9 cellular contexts compared by ENCODE assay signal in the genomic region with DNA sequence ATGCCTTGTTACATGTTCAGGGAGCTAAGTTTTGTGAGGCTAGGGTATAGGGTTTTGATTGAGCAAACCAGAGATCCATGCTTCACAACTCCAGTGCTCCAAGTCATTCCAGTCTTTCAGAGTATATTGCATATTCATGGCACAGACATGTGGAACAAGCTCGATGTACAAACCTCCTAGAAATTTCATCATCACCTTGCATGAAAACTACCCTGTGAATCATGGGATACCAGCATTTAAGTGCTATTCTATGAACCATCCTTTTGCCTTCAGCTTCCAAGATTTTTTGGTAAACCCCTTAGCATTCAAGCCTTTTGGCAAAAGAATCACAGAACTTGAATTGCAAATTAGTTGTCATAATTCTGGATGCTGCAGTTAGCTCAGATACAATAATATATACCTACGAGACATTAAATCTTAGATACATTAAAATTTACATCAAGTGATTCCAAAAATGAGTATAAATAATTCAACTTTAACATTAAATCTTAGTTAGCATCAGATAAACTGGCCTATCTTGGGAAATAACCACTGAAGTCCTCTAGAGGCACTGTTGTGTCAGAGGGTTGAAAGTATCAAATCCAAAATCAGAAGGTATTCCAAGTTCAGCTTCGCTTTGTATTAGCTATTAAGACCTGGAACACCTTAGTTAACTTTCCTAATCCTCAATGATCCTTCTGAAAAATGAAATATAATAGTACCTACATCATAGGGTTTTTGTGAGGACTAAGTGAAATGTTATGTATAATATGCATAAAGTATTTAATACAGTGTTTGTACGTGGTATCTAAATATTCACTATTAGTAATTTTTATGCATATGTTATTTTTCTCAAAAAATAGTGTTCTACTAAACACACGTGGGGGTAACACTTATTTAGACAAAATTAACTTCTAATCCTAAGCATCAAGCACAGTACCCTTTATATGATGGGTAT. TPM values are rescaled to one million over a fixed set of nuclear protein-coding genes. Genes with fewer than 3 reads are reported as not detected.
DNase-seq lines count a peak whose midpoint lies in the region; ATAC-seq and TF ChIP-seq lines count a peak whose summit lies in the region.
"Had no signal": no experiment of that assay in that cellular context is flagged by ENCODE, and none has a peak within 500 bp of the region (broad histone marks: within the 10 kb centered on the region; RNA-seq: fewer than 3 reads in every experiment).

No MANE protein-coding gene starts in this region.

- peak; percentile 78 for ATAC-seq in GM18868 (IDR thresholded peaks at IDR 0.05; ENCODE audit: unreplicated experiment)
- ATAC-seq in PC-3: peak; percentile 90
- ATAC-seq in HG03521 (IDR thresholded peaks at IDR 0.05; ENCODE audit: unreplicated experiment): no peak

- peaks cover 14% of the 10 kb centered on the region for H3K27me3 Mint-ChIP-seq in activated CD4-positive, alpha-beta T cell treated with anti-CD3 and anti-CD28 coated beads, Interleukin-2, amount 10 ng/mL, durations not matched to agents 7 days and 5 days

- H4K20me1 ChIP-seq in PC-3 (ENCODE audit: low read length): no peaks in the 10 kb centered on the region

- H3K4me3 ChIP-seq in PC-3 (ENCODE audit: low read length) (no peak overlapping the region), fibroblast of the aortic adventitia (ENCODE audit: low read depth, low read length) (no peak overlapping the region)

- BruUV-seq in PC-3 (replicated peaks; lab: Mats Ljungman, UMichigan): no TSS peak

- no peak overlapping the region for H3K9ac ChIP-seq in PC-3 (ENCODE audit: low read length)

- POLR2A ChIA-PET in PC-3 (lab: Charles Lee; ENCODE audit: unreplicated experiment): interaction anchor here (0.7 kb wide), 1 partner anchor 211 kb away, joined by 3 read pairs; no protein-coding TSS in a partner anchor
- POLR2A ChIA-PET in activated CD4-positive, alpha-beta T cell treated with anti-CD3 and anti-CD28 coated beads, Interleukin-2, amount 10 ng/mL, durations not matched to agents 7 days and 5 days (lab: Charles Lee): no interaction called here

- no peak overlapping the region for H3K27ac ChIP-seq in 22Rv1
- no peak overlapping the region for H3K27ac ChIP-seq in PC-3 (ENCODE audit: low read length)

- peak; percentile 84 for DNase-seq in PC-3
- DNase-seq in fibroblast of the aortic adventitia (ENCODE audit: low read depth): peak; percentile 38
- DNase-seq in DMS79 (lab: John Stamatoyannopoulos, UW): no peak
- DNase-seq in hippocampal formation (lab: John Stamatoyannopoulos, UW): no peak
- no peak for DNase-seq in activated CD4-positive, alpha-beta T cell treated with anti-CD3 and anti-CD28 coated beads, Interleukin-2, amount 10 ng/mL, durations not matched to agents 7 days and 5 days
- DNase-seq: activated CD8-positive, alpha-beta memory T cell treated with anti-CD3 and anti-CD28 coated beads, Interleukin-2, amount 50 U/mL, for 48 hours had no signal

- H3K9me3 Mint-ChIP-seq in activated CD4-positive, alpha-beta T cell treated with anti-CD3 and anti-CD28 coated beads, Interleukin-2, amount 10 ng/mL, durations not matched to agents 7 days and 5 days: no peaks in the 10 kb centered on the region

- no peak overlapping the region for H2AFZ ChIP-seq in PC-3 (ENCODE audit: low read length)

- H3K27me3 ChIP-seq in PC-3 (ENCODE audit: low read length): no peaks in the 10 kb centered on the region

- H3K79me2 ChIP-seq in PC-3 (ENCODE audit: low read length): no peaks in the 10 kb centered on the region

- no peaks in the 10 kb centered on the region for H3F3A ChIP-seq in PC-3 (ENCODE audit: low read length, unreplicated experiment)

- H3K4me1 Mint-ChIP-seq in activated CD4-positive, alpha-beta T cell treated with anti-CD3 and anti-CD28 coated beads, Interleukin-2, amount 10 ng/mL, durations not matched to agents 7 days and 5 days: no peaks in the 10 kb centered on the region

- H3K4me2 ChIP-seq in PC-3 (ENCODE audit: low read length): no peak overlapping the region

- CTCF ChIA-PET in PC-3 (lab: Charles Lee): interaction anchor here (0.5 to 1.6 kb wide), 7 partner anchors 46 to 333 kb away, joined by 3 to 9 read pairs (median 3); no protein-coding TSS in a partner anchor
- CTCF ChIA-PET in activated CD4-positive, alpha-beta T cell treated with anti-CD3 and anti-CD28 coated beads, Interleukin-2, amount 10 ng/mL, durations not matched to agents 7 days and 5 days (lab: Charles Lee): interaction anchor here (1.0 kb wide), 1 partner anchor 10 kb away, joined by 3 read pairs; no protein-coding TSS in a partner anchor

- no peaks in the 10 kb centered on the region for H3K9me2 ChIP-seq in PC-3 (replicated peaks; ENCODE audit: low read length)

- H3K9me3 ChIP-seq in PC-3 (ENCODE audit: low read length): no peaks in the 10 kb centered on the region

- no peak overlapping the region for H3K27ac Mint-ChIP-seq in activated CD4-positive, alpha-beta T cell treated with anti-CD3 and anti-CD28 coated beads, Interleukin-2, amount 10 ng/mL, durations not matched to agents 7 days and 5 days

- H3K4me1 ChIP-seq in PC-3 (ENCODE audit: insufficient read depth, low read length): no peaks in the 10 kb centered on the region

- H3K36me3 ChIP-seq in PC-3 (ENCODE audit: low read depth, low read length): no peaks in the 10 kb centered on the region

- TF ChIP-seq CTCF in 22Rv1 (IDR thresholded peaks at IDR 0.05) (peak; percentile 86), PC-3 (conservative IDR thresholded peaks at IDR 0.05; ENCODE audit: low read depth, low read length) (peak; percentile 99), fibroblast of the aortic adventitia (IDR thresholded peaks at IDR 0.05; ENCODE audit: insufficient read depth, low read length) (peak; percentile 71)

- no peaks in the 10 kb centered on the region for H3K36me3 Mint-ChIP-seq in activated CD4-positive, alpha-beta T cell treated with anti-CD3 and anti-CD28 coated beads, Interleukin-2, amount 10 ng/mL, durations not matched to agents 7 days and 5 days (ENCODE audit: low read depth)

- H3K4me3 Mint-ChIP-seq in activated CD4-positive, alpha-beta T cell treated with anti-CD3 and anti-CD28 coated beads, Interleukin-2, amount 10 ng/mL, durations not matched to agents 7 days and 5 days: no peak overlapping the region

- intact Hi-C loops in PC-3 (cut with micrococcal nuclease): loop anchor here (1.0 kb wide), 2 partner anchors 126 to 228 kb away; no protein-coding TSS in a partner anchor

RNA-seq across cellular contexts. Expression of a gene that starts 55.5 kb away (rescaled TPM):
- total RNA-seq in PC-3 (2014; rRNA removed) (not detected in 2 replicates), fibroblast of the aortic adventitia (ENCODE audit: low replicate concordance) (3.4 and 6.2 TPM in 2 replicates)
- not detected for total RNA-seq in activated CD4-positive, alpha-beta T cell treated with anti-CD3 and anti-CD28 coated beads, Interleukin-2, amount 10 ng/mL, durations not matched to agents 7 days and 5 days

Comparison
In these comparisons a context has a peak if more than half of its experiments do, and no peak if none do; other contexts are left out.
1. DNase-seq: peak in PC-3 (single experiment) and fibroblast of the aortic adventitia (single experiment); none in DMS79 (single experiment), hippocampal formation (0 of 2) and activated CD4-positive, alpha-beta T cell treated with anti-CD3 and anti-CD28 coated beads, Interleukin-2, amount 10 ng/mL, durations not matched to agents 7 days and 5 days (single experiment).
2. Peak in every context shown above with its lines, with median percentiles within 50 percentile points of each other: CTCF ChIP-seq.